Comparison of ENCODE assay signal across 24 cellular contexts in genomic region chr12:130712346-130713065, GRCh38. TPM values are rescaled to one million over a fixed set of nuclear protein-coding genes. Genes with fewer than 3 reads are reported as not detected.
"Had no signal": no experiment of that assay in that cellular context is flagged by ENCODE, and none has a peak within 500 bp of the region (broad histone marks: within the 10 kb centered on the region; RNA-seq: fewer than 3 reads in every experiment).

No MANE protein-coding gene starts in this region.

- H3K36me3 ChIP-seq: esophagus muscularis mucosa, gastrocnemius medialis, neural progenitor cell, sigmoid colon had no signal

- H3K9me3 ChIP-seq: gastrocnemius medialis, mucosa of descending colon, sigmoid colon had no signal

- H3K27ac ChIP-seq: esophagus muscularis mucosa, gastrocnemius medialis, neural progenitor cell, sigmoid colon had no signal

- DNase-seq: activated CD4-positive, alpha-beta memory T cell treated with anti-CD3 and anti-CD28 coated beads, Interleukin-2, amount 10 ng/mL, durations not matched to agents 7 days and 5 days; activated CD4-positive, alpha-beta T cell treated with anti-CD3 and anti-CD28 coated beads for 48 hours; activated CD4-positive, CD25-positive, alpha-beta regulatory T cell; activated effector memory CD4-positive, alpha-beta T cell treated with anti-CD3 and anti-CD28 coated beads, Interleukin-2, amount 50 U/mL, for 16 hours; activated naive CD4-positive, alpha-beta T cell treated with anti-CD3 and anti-CD28 coated beads, Interleukin-2, amount 10 ng/mL, durations not matched to agents 7 days and 5 days; aorta; effector memory CD8-positive, alpha-beta T cell; gastrocnemius medialis; left cardiac atrium; retina; sigmoid colon; stimulated activated CD4-positive, alpha-beta T cell treated with anti-CD3 and anti-CD28 coated beads, Interleukin-2, amount 100 ng/mL, for 48 hours; stimulated activated naive CD4-positive, alpha-beta T cell; T1000 had no signal

- H3K4me3 Mint-ChIP-seq: activated CD4-positive, alpha-beta memory T cell treated with anti-CD3 and anti-CD28 coated beads, Interleukin-2, amount 10 ng/mL, durations not matched to agents 7 days and 5 days; activated naive CD4-positive, alpha-beta T cell treated with anti-CD3 and anti-CD28 coated beads, Interleukin-2, amount 10 ng/mL, durations not matched to agents 7 days and 5 days; central memory CD8-positive, alpha-beta T cell; effector memory CD8-positive, alpha-beta T cell; T-helper 1 cell treated with Interleukin-12 subunit alpha and Interleukin-12 subunit beta and Interleukin-4 antibody, amounts not matched to agents 30 μg/mL and 1 μg/mL, for 36 hours had no signal

- H3K9ac ChIP-seq: neural progenitor cell had no signal

- H3K9me3 Mint-ChIP-seq: activated CD4-positive, alpha-beta memory T cell treated with anti-CD3 and anti-CD28 coated beads, Interleukin-2, amount 10 ng/mL, durations not matched to agents 7 days and 5 days; activated naive CD4-positive, alpha-beta T cell treated with anti-CD3 and anti-CD28 coated beads, Interleukin-2, amount 10 ng/mL, durations not matched to agents 7 days and 5 days; central memory CD8-positive, alpha-beta T cell; effector memory CD8-positive, alpha-beta T cell; neural progenitor cell; T-helper 1 cell treated with Interleukin-12 subunit alpha and Interleukin-12 subunit beta and Interleukin-4 antibody, amounts not matched to agents 30 μg/mL and 1 μg/mL, for 36 hours had no signal

- FAIRE-seq: colon, islet of Langerhans had no signal

- H3K4me3 ChIP-seq: esophagus muscularis mucosa, gastrocnemius medialis, mucosa of descending colon, neural progenitor cell, sigmoid colon, smooth muscle cell had no signal

- H3K36me3 Mint-ChIP-seq: activated naive CD4-positive, alpha-beta T cell treated with anti-CD3 and anti-CD28 coated beads, Interleukin-2, amount 10 ng/mL, durations not matched to agents 7 days and 5 days; neural progenitor cell had no signal

- ATAC-seq: effector memory CD8-positive, alpha-beta T cell; gastrocnemius medialis; left cardiac atrium had no signal

- H2AFZ ChIP-seq: neural progenitor cell had no signal

- H3K4me2 ChIP-seq: neural progenitor cell, smooth muscle cell had no signal

- H3K27ac Mint-ChIP-seq: activated CD4-positive, alpha-beta memory T cell treated with anti-CD3 and anti-CD28 coated beads, Interleukin-2, amount 10 ng/mL, durations not matched to agents 7 days and 5 days; activated naive CD4-positive, alpha-beta T cell treated with anti-CD3 and anti-CD28 coated beads, Interleukin-2, amount 10 ng/mL, durations not matched to agents 7 days and 5 days; effector memory CD8-positive, alpha-beta T cell; memory B cell; neural progenitor cell; progenitor cell of endocrine pancreas; T-helper 1 cell treated with Interleukin-12 subunit alpha and Interleukin-12 subunit beta and Interleukin-4 antibody, amounts not matched to agents 30 μg/mL and 1 μg/mL, for 36 hours had no signal

RNA-seq across cellular contexts. Expression of gene RIMBP2, which starts 3.6 kb away (rescaled TPM):
- total RNA-seq: activated CD4-positive, alpha-beta memory T cell treated with anti-CD3 and anti-CD28 coated beads, Interleukin-2, amount 10 ng/mL, durations not matched to agents 7 days and 5 days had no signal
- polyA plus RNA-seq: aorta, smooth muscle cell had no signal
